Comparison of ENCODE assay signal across 8 cellular contexts in the genomic region with DNA sequence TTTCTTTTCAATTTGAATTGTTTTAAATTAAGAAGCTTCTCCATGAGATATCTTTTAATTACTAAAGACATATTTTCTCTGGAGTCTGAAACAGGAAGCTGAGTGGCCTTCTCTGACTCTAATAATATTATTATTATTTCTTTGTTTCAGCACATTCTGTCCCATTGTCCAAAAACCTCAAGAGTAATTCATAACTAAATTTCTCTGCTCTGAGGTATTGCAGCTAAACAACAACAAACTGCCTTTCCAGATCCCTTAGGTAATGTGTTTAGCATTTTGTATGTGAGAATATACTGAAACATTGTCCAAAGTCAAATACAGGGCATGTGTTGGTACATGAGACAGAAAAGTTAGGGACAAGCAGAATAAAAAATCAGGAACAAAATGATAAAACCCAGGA.
"Had no signal": no experiment of that assay in that cellular context is flagged by ENCODE, and none has a peak within 500 bp of the region (broad histone marks: within the 10 kb centered on the region; RNA-seq: fewer than 3 reads in every experiment).

No MANE protein-coding gene starts in this region.

- H3K4me3 ChIP-seq: GM12878 had no signal

- ATAC-seq: GM12878 had no signal

- FAIRE-seq: G401.6, GM12878, GM12891, GM12892, GM18507, GM19239 had no signal

- DNase-seq: GDM1, GF-D8 had no signal
